35 cellular contexts compared by ENCODE assay signal in genomic region chr20:14312001-14312400, GRCh38. TPM values are rescaled to one million over a fixed set of nuclear protein-coding genes. Genes with fewer than 3 reads are reported as not detected.
"Had no signal": no experiment of that assay in that cellular context is flagged by ENCODE, and none has a peak within 500 bp of the region (broad histone marks: within the 10 kb centered on the region; RNA-seq: fewer than 3 reads in every experiment).

No MANE protein-coding gene starts in this region.

- H3K27ac ChIP-seq: adrenal gland, ascending aorta, breast epithelium, cardiac muscle cell, colonic mucosa, WERI-Rb-1 had no signal

- H3K36me3 Mint-ChIP-seq: activated CD4-positive, alpha-beta memory T cell treated with anti-CD3 and anti-CD28 coated beads for 36 hours; activated CD8-positive, alpha-beta memory T cell treated with anti-CD3 and anti-CD28 coated beads, Interleukin-2, amount 10 ng/mL, durations not matched to agents 7 days and 5 days; activated naive CD4-positive, alpha-beta T cell treated with anti-CD3 and anti-CD28 coated beads, Interleukin-2, amount 50 U/mL, for 24 hours; activated naive CD8-positive, alpha-beta T cell treated with anti-CD3 and anti-CD28 coated beads for 36 hours; brain had no signal

- H3K27ac Mint-ChIP-seq: activated CD4-positive, alpha-beta memory T cell treated with anti-CD3 and anti-CD28 coated beads for 36 hours; activated CD4-positive, alpha-beta T cell treated with anti-CD3 and anti-CD28 coated beads for 36 hours; activated CD4-positive, alpha-beta T cell treated with anti-CD3 and anti-CD28 coated beads, Interleukin-2, amount 10 ng/mL, durations not matched to agents 24 days and 14 days; activated CD8-positive, alpha-beta memory T cell treated with anti-CD3 and anti-CD28 coated beads, Interleukin-2, amount 10 ng/mL, durations not matched to agents 7 days and 5 days; activated CD8-positive, alpha-beta T cell treated with anti-CD3 and anti-CD28 coated beads, Interleukin-2, amount 10 ng/mL, durations not matched to agents 7 days and 5 days; activated naive CD4-positive, alpha-beta T cell treated with anti-CD3 and anti-CD28 coated beads for 36 hours; activated naive CD4-positive, alpha-beta T cell treated with anti-CD3 and anti-CD28 coated beads, Interleukin-2, amount 50 U/mL, for 24 hours; activated naive CD8-positive, alpha-beta T cell treated with anti-CD3 and anti-CD28 coated beads for 36 hours; activated naive CD8-positive, alpha-beta T cell treated with anti-CD3 and anti-CD28 coated beads, Interleukin-2, amount 50 U/mL, for 24 hours; activated T-helper 1 cell treated with anti-CD3 and anti-CD28 coated beads, Interleukin-12 subunit alpha, Interleukin-12 subunit beta, Interleukin-2, Interleukin-4 antibody, amounts not matched to agents 30 ng/mL and 10 ng/mL and 1 ng/mL, durations not matched to agents 14 hours and 24 hours and 36 hours; activated T-helper 2 cell treated with anti-CD3 and anti-CD28 coated beads, Interferon-gamma antibody, Interleukin-2, Interleukin-4, amounts not matched to agents 10 μg/mL and 5 μg/mL and 100 μg/mL, durations not matched to agents 14 hours and 24 hours and 36 hours; brain; T-helper 17 cell; T-helper 2 cell treated with Interferon-gamma antibody and Interleukin-4, amounts not matched to agents 5 μg/mL and 100 μg/mL, for 36 hours had no signal

- ATAC-seq: activated CD4-positive, alpha-beta T cell treated with anti-CD3 and anti-CD28 coated beads for 36 hours; activated CD8-positive, alpha-beta memory T cell treated with anti-CD3 and anti-CD28 coated beads, Interleukin-2, amount 10 ng/mL, durations not matched to agents 7 days and 5 days; activated CD8-positive, alpha-beta T cell treated with anti-CD3 and anti-CD28 coated beads, Interleukin-2, amount 10 ng/mL, durations not matched to agents 7 days and 5 days; activated naive CD8-positive, alpha-beta T cell treated with anti-CD3 and anti-CD28 coated beads, Interleukin-2, amount 50 U/mL, for 24 hours; esophagus mucosa; T-helper 17 cell had no signal

- H3K27me3 Mint-ChIP-seq: activated CD4-positive, alpha-beta memory T cell treated with anti-CD3 and anti-CD28 coated beads for 36 hours; activated CD4-positive, alpha-beta T cell treated with anti-CD3 and anti-CD28 coated beads for 36 hours; activated CD4-positive, alpha-beta T cell treated with anti-CD3 and anti-CD28 coated beads, Interleukin-2, amount 10 ng/mL, durations not matched to agents 24 days and 14 days; activated CD8-positive, alpha-beta memory T cell treated with anti-CD3 and anti-CD28 coated beads, Interleukin-2, amount 10 ng/mL, durations not matched to agents 7 days and 5 days; activated naive CD4-positive, alpha-beta T cell treated with anti-CD3 and anti-CD28 coated beads, Interleukin-2, amount 50 U/mL, for 24 hours; activated naive CD8-positive, alpha-beta T cell treated with anti-CD3 and anti-CD28 coated beads for 36 hours; activated naive CD8-positive, alpha-beta T cell treated with anti-CD3 and anti-CD28 coated beads, Interleukin-2, amount 50 U/mL, for 24 hours; brain; T-helper 17 cell had no signal

- H3K27me3 ChIP-seq: adrenal gland, ascending aorta, breast epithelium, cardiac muscle cell, colonic mucosa had no signal

- H3K36me3 ChIP-seq: adrenal gland, ascending aorta, breast epithelium, cardiac muscle cell, colonic mucosa, WERI-Rb-1 had no signal

- DNase-seq: activated CD4-positive, alpha-beta memory T cell treated with anti-CD3 and anti-CD28 coated beads for 36 hours; activated CD4-positive, alpha-beta T cell treated with anti-CD3 and anti-CD28 coated beads for 36 hours; activated CD4-positive, alpha-beta T cell treated with anti-CD3 and anti-CD28 coated beads, Interleukin-2, amount 10 ng/mL, durations not matched to agents 24 days and 14 days; activated CD4-positive, CD25-positive, alpha-beta regulatory T cell; activated CD4-positive, CD25-positive, alpha-beta regulatory T cell treated with anti-CD3 and anti-CD28 coated beads, Interleukin-2, amount 50 U/mL, for 72 hours; activated CD8-positive, alpha-beta memory T cell treated with anti-CD3 and anti-CD28 coated beads, Interleukin-2, amount 10 ng/mL, durations not matched to agents 7 days and 5 days; activated CD8-positive, alpha-beta memory T cell treated with anti-CD3 and anti-CD28 coated beads, Interleukin-2, amount 50 U/mL, for 4 hours; activated CD8-positive, alpha-beta T cell treated with anti-CD3 and anti-CD28 coated beads, Interleukin-2, amount 10 ng/mL, durations not matched to agents 7 days and 5 days; activated effector memory CD4-positive, alpha-beta T cell treated with anti-CD3 and anti-CD28 coated beads, Interleukin-2, amount 50 U/mL, for 16 hours; activated naive CD4-positive, alpha-beta T cell treated with anti-CD3 and anti-CD28 coated beads for 36 hours; activated naive CD8-positive, alpha-beta T cell treated with anti-CD3 and anti-CD28 coated beads for 36 hours; activated naive CD8-positive, alpha-beta T cell treated with anti-CD3 and anti-CD28 coated beads, Interleukin-2, amount 50 U/mL, for 24 hours; activated T-cell treated with anti-CD3 and anti-CD28 coated beads, Interleukin-2, amount 50 U/mL, for 1 hour; activated T-cell treated with anti-CD3 and anti-CD28 coated beads, Interleukin-2, amount 50 U/mL, for 48 hours; adrenal gland; amygdala; central memory CD4-positive, alpha-beta T cell; cerebellar nuclear complex; colonic mucosa; effector CD8-positive, alpha-beta T cell; foreskin fibroblast; head of caudate nucleus; T-helper 17 cell; T1000; WERI-Rb-1 had no signal

- H3K9me3 ChIP-seq: adrenal gland, ascending aorta, breast epithelium, colonic mucosa had no signal

- H3K4me1 ChIP-seq: adrenal gland, ascending aorta, breast epithelium, colonic mucosa had no signal

- H3K9me3 Mint-ChIP-seq: activated CD4-positive, alpha-beta T cell treated with anti-CD3 and anti-CD28 coated beads, Interleukin-2, amount 10 ng/mL, durations not matched to agents 24 days and 14 days; activated naive CD8-positive, alpha-beta T cell treated with anti-CD3 and anti-CD28 coated beads, Interleukin-2, amount 50 U/mL, for 24 hours; brain had no signal

- H3K4me1 Mint-ChIP-seq: activated CD4-positive, alpha-beta T cell treated with anti-CD3 and anti-CD28 coated beads for 36 hours; activated CD4-positive, alpha-beta T cell treated with anti-CD3 and anti-CD28 coated beads, Interleukin-2, amount 10 ng/mL, durations not matched to agents 24 days and 14 days; activated CD8-positive, alpha-beta memory T cell treated with anti-CD3 and anti-CD28 coated beads, Interleukin-2, amount 10 ng/mL, durations not matched to agents 7 days and 5 days; activated naive CD4-positive, alpha-beta T cell treated with anti-CD3 and anti-CD28 coated beads, Interleukin-2, amount 50 U/mL, for 24 hours; activated naive CD8-positive, alpha-beta T cell treated with anti-CD3 and anti-CD28 coated beads for 36 hours; activated naive CD8-positive, alpha-beta T cell treated with anti-CD3 and anti-CD28 coated beads, Interleukin-2, amount 50 U/mL, for 24 hours; T-helper 17 cell had no signal

- H3K4me3 ChIP-seq: adrenal gland, ascending aorta, breast epithelium, cardiac muscle cell, colonic mucosa had no signal

- H3K4me3 Mint-ChIP-seq: activated CD4-positive, alpha-beta memory T cell treated with anti-CD3 and anti-CD28 coated beads for 36 hours; activated CD4-positive, alpha-beta T cell treated with anti-CD3 and anti-CD28 coated beads for 36 hours; activated CD4-positive, alpha-beta T cell treated with anti-CD3 and anti-CD28 coated beads, Interleukin-2, amount 10 ng/mL, durations not matched to agents 24 days and 14 days; activated CD8-positive, alpha-beta memory T cell treated with anti-CD3 and anti-CD28 coated beads, Interleukin-2, amount 10 ng/mL, durations not matched to agents 7 days and 5 days; activated CD8-positive, alpha-beta T cell treated with anti-CD3 and anti-CD28 coated beads, Interleukin-2, amount 10 ng/mL, durations not matched to agents 7 days and 5 days; activated naive CD4-positive, alpha-beta T cell treated with anti-CD3 and anti-CD28 coated beads for 36 hours; activated naive CD4-positive, alpha-beta T cell treated with anti-CD3 and anti-CD28 coated beads, Interleukin-2, amount 50 U/mL, for 24 hours; activated naive CD8-positive, alpha-beta T cell treated with anti-CD3 and anti-CD28 coated beads for 36 hours; activated naive CD8-positive, alpha-beta T cell treated with anti-CD3 and anti-CD28 coated beads, Interleukin-2, amount 50 U/mL, for 24 hours; activated T-helper 1 cell treated with anti-CD3 and anti-CD28 coated beads, Interleukin-12 subunit alpha, Interleukin-12 subunit beta, Interleukin-2, Interleukin-4 antibody, amounts not matched to agents 30 ng/mL and 10 ng/mL and 1 ng/mL, durations not matched to agents 14 hours and 24 hours and 36 hours; brain; T-helper 17 cell; T-helper 2 cell treated with Interferon-gamma antibody and Interleukin-4, amounts not matched to agents 5 μg/mL and 100 μg/mL, for 36 hours had no signal

RNA-seq across cellular contexts. Expression of gene FLRT3, which starts 25.4 kb away (rescaled TPM):
- total RNA-seq: activated CD4-positive, alpha-beta memory T cell treated with anti-CD3 and anti-CD28 coated beads for 36 hours; activated CD4-positive, alpha-beta T cell treated with anti-CD3 and anti-CD28 coated beads for 36 hours; activated CD4-positive, alpha-beta T cell treated with anti-CD3 and anti-CD28 coated beads, Interleukin-2, amount 10 ng/mL, durations not matched to agents 24 days and 14 days; activated CD8-positive, alpha-beta memory T cell treated with anti-CD3 and anti-CD28 coated beads for 36 hours; activated CD8-positive, alpha-beta memory T cell treated with anti-CD3 and anti-CD28 coated beads, Interleukin-2, amount 10 ng/mL, durations not matched to agents 7 days and 5 days; activated CD8-positive, alpha-beta T cell treated with anti-CD3 and anti-CD28 coated beads, Interleukin-2, amount 10 ng/mL, durations not matched to agents 7 days and 5 days; activated naive CD4-positive, alpha-beta T cell treated with anti-CD3 and anti-CD28 coated beads for 36 hours; activated naive CD8-positive, alpha-beta T cell treated with anti-CD3 and anti-CD28 coated beads for 36 hours; activated T-helper 1 cell treated with anti-CD3 and anti-CD28 coated beads, Interleukin-12 subunit alpha, Interleukin-12 subunit beta, Interleukin-2, Interleukin-4 antibody, amounts not matched to agents 30 ng/mL and 10 ng/mL and 1 ng/mL, durations not matched to agents 14 hours and 24 hours and 36 hours; activated T-helper 2 cell treated with anti-CD3 and anti-CD28 coated beads, Interferon-gamma antibody, Interleukin-2, Interleukin-4, amounts not matched to agents 10 μg/mL and 5 μg/mL and 100 μg/mL, durations not matched to agents 14 hours and 24 hours and 36 hours; ascending aorta; T-helper 17 cell had no signal
